In the genomic region with DNA sequence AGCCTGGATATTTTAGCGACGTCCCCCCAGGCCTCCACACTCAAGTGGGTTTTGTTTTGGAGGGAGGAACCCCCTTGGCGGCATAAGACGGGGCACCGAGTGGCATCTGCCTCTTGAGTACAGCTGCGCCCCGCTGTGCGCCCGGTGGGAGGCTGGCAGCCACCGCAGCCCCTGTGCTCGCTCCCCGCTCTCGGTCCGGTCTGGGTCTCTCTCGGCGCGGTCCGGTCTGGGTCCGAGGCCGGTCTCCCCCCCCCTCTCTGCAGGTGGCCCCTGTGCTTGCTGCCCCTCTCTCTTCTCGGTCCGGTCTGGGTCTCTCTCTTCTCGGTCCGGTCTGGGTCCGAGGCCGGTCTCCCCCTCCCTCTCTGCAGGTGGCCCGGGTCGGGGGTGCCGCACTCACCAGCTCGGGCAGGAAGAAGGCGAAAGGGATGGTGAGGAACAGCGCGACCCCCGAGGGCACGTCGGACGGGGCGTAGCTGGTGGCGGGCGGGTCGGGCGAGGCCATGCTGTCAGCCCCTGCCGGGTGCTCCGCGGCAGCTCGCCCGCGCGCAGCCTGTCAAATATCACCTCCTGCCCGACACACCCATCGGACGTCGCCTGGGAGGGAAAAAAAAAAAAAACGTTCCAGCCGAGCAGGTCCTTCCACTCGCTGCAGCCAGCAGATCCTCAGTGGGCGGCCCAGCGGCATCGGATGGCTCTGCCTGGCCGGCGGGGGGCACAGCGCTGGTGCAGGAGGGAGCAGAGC, we compare ENCODE assay signal across 10 cellular contexts. TPM values are rescaled to one million over a fixed set of nuclear protein-coding genes. Genes with fewer than 3 reads are reported as not detected.
DNase-seq lines count a peak whose midpoint lies in the region; ATAC-seq and TF ChIP-seq lines count a peak whose summit lies in the region.
"Had no signal": no experiment of that assay in that cellular context is flagged by ENCODE, and none has a peak within 500 bp of the region (broad histone marks: within the 10 kb centered on the region; RNA-seq: fewer than 3 reads in every experiment).

Gene MALL (minus strand): TSS at position 532 of the 742 bp plus-strand sequence. CDS start 30 bp downstream, at position 502.

- H3K9me3 Mint-ChIP-seq in activated CD4-positive, alpha-beta memory T cell treated with anti-CD3 and anti-CD28 coated beads, Interleukin-2, amount 10 ng/mL, durations not matched to agents 7 days and 5 days = no peaks in the 10 kb centered on the region

- CTCF ChIA-PET in activated CD4-positive, alpha-beta memory T cell treated with anti-CD3 and anti-CD28 coated beads, Interleukin-2, amount 10 ng/mL, durations not matched to agents 7 days and 5 days (lab: Charles Lee) = no interaction called here

- H3K36me3 ChIP-seq in lung (ENCODE audit: control insufficient read depth in 2 of 2, insufficient read depth in 2 of 2, low read length in 2 of 2) (no peaks in the 10 kb centered on the region), upper lobe of right lung (no peaks in the 10 kb centered on the region)
- H3K36me3 ChIP-seq: BLaER1 had no signal

- H3K4me1 Mint-ChIP-seq in activated CD4-positive, alpha-beta memory T cell treated with anti-CD3 and anti-CD28 coated beads, Interleukin-2, amount 10 ng/mL, durations not matched to agents 7 days and 5 days = peaks cover 10% of the 10 kb centered on the region

- peak within 1 kb of the TSS; percentile 40 for H3K4me3 ChIP-seq in lung
- H3K4me3 ChIP-seq in upper lobe of right lung = peak within 1 kb of the TSS; percentile 57
- H3K4me3 ChIP-seq: BLaER1 had no signal

- TF ChIP-seq CTCF in lung (IDR thresholded peaks at IDR 0.05; ENCODE audit: control extremely low read depth, extremely low read depth) (no peak), upper lobe of right lung (IDR thresholded peaks at IDR 0.05) (no peak)

- intact Hi-C loops in upper lobe of right lung (cut with DNase I) = no loop called here

- POLR2A ChIA-PET in activated CD4-positive, alpha-beta memory T cell treated with anti-CD3 and anti-CD28 coated beads, Interleukin-2, amount 10 ng/mL, durations not matched to agents 7 days and 5 days (lab: Charles Lee) = no interaction called here

- peaks cover 4 to 11% of the 10 kb centered on the region in 2 donors for H3K4me1 ChIP-seq in lung (ENCODE audit: control insufficient read depth in 2 of 2, insufficient read depth in 2 of 2, low read length in 2 of 2)
- H3K4me1 ChIP-seq in upper lobe of right lung = peaks cover 16% of the 10 kb centered on the region

- H3K27me3 Mint-ChIP-seq in activated CD4-positive, alpha-beta memory T cell treated with anti-CD3 and anti-CD28 coated beads, Interleukin-2, amount 10 ng/mL, durations not matched to agents 7 days and 5 days = peaks cover 58% of the 10 kb centered on the region

- H3K4me3 Mint-ChIP-seq in activated CD4-positive, alpha-beta memory T cell treated with anti-CD3 and anti-CD28 coated beads, Interleukin-2, amount 10 ng/mL, durations not matched to agents 7 days and 5 days = no peak within 1 kb of the TSS

- H3K27ac ChIP-seq in lung (ENCODE audit: low read depth in 1 of 2, low read length in 1 of 2) (peak within 1 kb of the TSS; percentile 55 to 79), upper lobe of right lung (peak within 1 kb of the TSS; percentile 70)
- H3K27ac ChIP-seq: BLaER1 had no signal

- DNase-seq in SIG-M5 treated with dmso at 0.1 percent for 504 hours (lab: John Stamatoyannopoulos, UW; ENCODE audit: unreplicated experiment) (peak; percentile 28), SIG-M5 (lab: John Stamatoyannopoulos, UW) (no peak), dermis microvascular lymphatic vessel endothelial cell (ENCODE audit: low read depth in 2 of 2) (peak; percentile 30 to 49), lung (ENCODE audit: low spot score) (peak; percentile 59), upper lobe of right lung (peak; percentile 86), NCI-H2107 treated with DMSO at 0.1 percent for 48 hours (lab: John Stamatoyannopoulos, UW; ENCODE audit: unreplicated experiment) (no peak)
- DNase-seq in activated CD4-positive, alpha-beta memory T cell treated with anti-CD3 and anti-CD28 coated beads, Interleukin-2, amount 10 ng/mL, durations not matched to agents 7 days and 5 days = no peak

- ATAC-seq in lung (ENCODE audit: insufficient read depth, low FRiP score) (peak; percentile 67), upper lobe of right lung (peak; percentile 87), HG03159 (IDR thresholded peaks at IDR 0.05; ENCODE audit: unreplicated experiment) (no peak)

- H3K27me3 ChIP-seq in lung (ENCODE audit: control insufficient read depth, insufficient read depth) (no peaks in the 10 kb centered on the region), upper lobe of right lung (peaks cover 9% of the 10 kb centered on the region)
- H3K27me3 ChIP-seq: BLaER1 had no signal

- H3K36me3 Mint-ChIP-seq in activated CD4-positive, alpha-beta memory T cell treated with anti-CD3 and anti-CD28 coated beads, Interleukin-2, amount 10 ng/mL, durations not matched to agents 7 days and 5 days (ENCODE audit: low read depth) = no peaks in the 10 kb centered on the region

- no peak within 1 kb of the TSS for H3K27ac Mint-ChIP-seq in activated CD4-positive, alpha-beta memory T cell treated with anti-CD3 and anti-CD28 coated beads, Interleukin-2, amount 10 ng/mL, durations not matched to agents 7 days and 5 days

- whole genome bisulfite sequencing in lung, 2 donors = 17 to 19% methylated on average over 58 to 62 of the region's 62 CpGs

- no peaks in the 10 kb centered on the region for H3K9me3 ChIP-seq in lung (ENCODE audit: control insufficient read depth in 2 of 2, insufficient read depth in 1 of 2, low read length in 1 of 2)
- H3K9me3 ChIP-seq in upper lobe of right lung = no peaks in the 10 kb centered on the region

RNA-seq across cellular contexts. Expression of gene MALL, which starts in this region (rescaled TPM):
- 26.8 and 64.3 TPM in 2 replicates for total RNA-seq in dermis microvascular lymphatic vessel endothelial cell
- total RNA-seq in lung = 100 to 1,000 TPM; 121 to 123 TPM
- polyA plus RNA-seq in lung = 10 to 100 TPM; 41.5 to 97.7 TPM
- total RNA-seq in upper lobe of right lung = 154 TPM
- not detected for total RNA-seq in activated CD4-positive, alpha-beta memory T cell treated with anti-CD3 and anti-CD28 coated beads, Interleukin-2, amount 10 ng/mL, durations not matched to agents 7 days and 5 days
- total RNA-seq: LHCN-M2 had no signal

Comparison
In these comparisons a context has a peak if more than half of its experiments do, and no peak if none do; other contexts are left out.
1. RNA of gene MALL (total RNA-seq): 154 TPM in upper lobe of right lung (single experiment), 121 to 123 TPM in lung and 26.8 to 64.3 TPM in dermis microvascular lymphatic vessel endothelial cell; not detected in activated CD4-positive, alpha-beta memory T cell treated with anti-CD3 and anti-CD28 coated beads, Interleukin-2, amount 10 ng/mL, durations not matched to agents 7 days and 5 days; every median in the first group is over 10 times any median in the second.
2. DNase-seq: peak in SIG-M5 treated with dmso at 0.1 percent for 504 hours (single experiment), dermis microvascular lymphatic vessel endothelial cell (2 of 2), lung (single experiment) and upper lobe of right lung (single experiment); none in SIG-M5 (single experiment), NCI-H2107 treated with DMSO at 0.1 percent for 48 hours (single experiment) and activated CD4-positive, alpha-beta memory T cell treated with anti-CD3 and anti-CD28 coated beads, Interleukin-2, amount 10 ng/mL, durations not matched to agents 7 days and 5 days (single experiment).